Comparison of ENCODE assay signal across 12 cellular contexts in the genomic region with DNA sequence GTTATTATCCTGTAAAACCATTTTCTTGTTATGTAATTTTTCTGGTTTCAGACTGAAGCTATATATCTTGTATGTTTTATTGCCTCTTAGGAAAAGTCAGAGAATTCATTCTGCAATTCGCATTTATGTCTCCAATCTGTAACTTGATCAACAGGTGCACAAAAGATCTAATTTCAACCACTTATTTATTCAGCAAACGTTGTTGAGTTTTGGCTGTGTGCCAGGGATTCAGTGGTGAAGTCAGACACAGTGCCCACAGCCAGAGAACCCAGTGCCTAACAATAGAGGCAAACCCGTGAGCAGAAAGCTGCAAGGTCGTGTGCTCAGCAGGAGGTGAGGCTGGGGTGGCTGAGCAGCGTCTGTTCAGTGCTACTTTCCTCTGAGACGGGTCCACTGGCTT.
DNase-seq lines count a peak whose midpoint lies in the region; ATAC-seq, FAIRE-seq and TF ChIP-seq lines count a peak whose summit lies in the region.
"Had no signal": no experiment of that assay in that cellular context is flagged by ENCODE, and none has a peak within 500 bp of the region (broad histone marks: within the 10 kb centered on the region; RNA-seq: fewer than 3 reads in every experiment).

No MANE protein-coding gene starts in this region.

- H3K9me1 ChIP-seq in endothelial cell of umbilical vein (replicated peaks; ENCODE audit: control insufficient read depth, extremely low read depth, insufficient read depth, low read length), result no peaks in the 10 kb centered on the region

- H3K4me3 ChIP-seq in A673 (ENCODE audit: low read depth, low read length, poor library complexity, severe bottlenecking) (no peak overlapping the region), KMS-11 (IDR thresholded peaks at IDR 0.05; ENCODE audit: insufficient read depth, low read depth, low read length) (no peak overlapping the region), endothelial cell of umbilical vein (replicated peaks in 1 of 3; ENCODE audit: insufficient read depth in 1 of 3, low read depth in 1 of 3, low read length in 3 of 3) (no peak overlapping the region), ascending aorta (no peak overlapping the region), PC-9 (no peak overlapping the region)
- H3K4me3 ChIP-seq: A549 had no signal

- H3F3A ChIP-seq in PC-9 (ENCODE audit: insufficient read depth, low read depth), result no peaks in the 10 kb centered on the region

- no peak for ATAC-seq in HG02588 (IDR thresholded peaks at IDR 0.05; ENCODE audit: unreplicated experiment)
- ATAC-seq: A549 had no signal

- DNase-seq in A673 (ENCODE audit: low spot score) (peak; percentile 41), NCI-H345 treated with DMSO at 0.1 percent for 48 hours (lab: John Stamatoyannopoulos, UW; ENCODE audit: unreplicated experiment) (peak; percentile 99), endothelial cell of umbilical vein (ENCODE audit: low read depth, low spot score) (peak; percentile 37), cerebellar cortex (ENCODE audit: low spot score) (no peak), ascending aorta (ENCODE audit: low spot score in 2 of 2) (no peak), PC-9 (no peak)
- DNase-seq: activated CD4-positive, alpha-beta T cell treated with anti-CD3 and anti-CD28 coated beads for 48 hours had no signal

- no peaks in the 10 kb centered on the region for H3K79me2 ChIP-seq in KMS-11 (ENCODE audit: insufficient read depth, low read depth)
- H3K79me2 ChIP-seq in endothelial cell of umbilical vein (ENCODE audit: control insufficient read depth, insufficient read depth, low read length), result no peaks in the 10 kb centered on the region
- H3K79me2 ChIP-seq in PC-9 (ENCODE audit: low read depth), result no peaks in the 10 kb centered on the region

- CTCF ChIA-PET in A673 (lab: Charles Lee), result no interaction called here
- CTCF ChIA-PET in endothelial cell of umbilical vein (lab: Charles Lee), result interaction anchor here (1.2 kb wide), 1 partner anchor 25 kb away, joined by 3 read pairs; no protein-coding TSS in a partner anchor
- CTCF ChIA-PET in PC-9 (lab: Charles Lee), result no interaction called here

- H3K27me3 ChIP-seq in A673 (replicated peaks; ENCODE audit: insufficient read depth, low read depth, low read length, poor library complexity) (no peaks in the 10 kb centered on the region), KMS-11 (ENCODE audit: insufficient read depth, low read depth) (no peaks in the 10 kb centered on the region), endothelial cell of umbilical vein (ENCODE audit: control insufficient read depth in 2 of 2, insufficient read depth in 2 of 2, low read length in 2 of 2) (no peaks in the 10 kb centered on the region), ascending aorta (no peaks in the 10 kb centered on the region), PC-9 (ENCODE audit: insufficient read depth, low read depth) (no peaks in the 10 kb centered on the region)

- H3K36me3 ChIP-seq in A673 (ENCODE audit: insufficient read depth, low read length, poor library complexity, severe bottlenecking) (no peaks in the 10 kb centered on the region), KMS-11 (ENCODE audit: insufficient read depth) (no peaks in the 10 kb centered on the region), endothelial cell of umbilical vein (ENCODE audit: control insufficient read depth in 2 of 2, extremely low read depth in 1 of 2, insufficient read depth in 2 of 2, low read length in 2 of 2) (peaks cover 3 to 11% of the 10 kb centered on the region in 2 experiments), ascending aorta (peaks cover 10 to 19% of the 10 kb centered on the region in 2 donors), PC-9 (ENCODE audit: low read depth) (peaks cover 13% of the 10 kb centered on the region; the same call in 1 of the 2 replicates)

- TF ChIP-seq CTCF in A673 (conservative IDR thresholded peaks at IDR 0.05; ENCODE audit: low read depth, low read length) (no peak), KMS-11 (conservative IDR thresholded peaks at IDR 0.05; ENCODE audit: low read depth, low read length) (no peak), endothelial cell of umbilical vein (IDR thresholded peaks at IDR 0.05; ENCODE audit: extremely low read depth in 1 of 2, insufficient read depth in 1 of 2, low read depth in 1 of 2, low read length in 2 of 2) (no peak), ascending aorta (IDR thresholded peaks at IDR 0.05) (no peak), PC-9 (conservative IDR thresholded peaks at IDR 0.05) (no peak)

- H3K9me3 ChIP-seq in A673 (ENCODE audit: low read depth, low read length, poor library complexity, severe bottlenecking) (no peaks in the 10 kb centered on the region), endothelial cell of umbilical vein (replicated peaks; ENCODE audit: control insufficient read depth, insufficient read depth, low read length) (no peaks in the 10 kb centered on the region), ascending aorta (peaks cover 0 to 5% of the 10 kb centered on the region in 2 donors), PC-9 (ENCODE audit: insufficient read depth, low read depth) (no peaks in the 10 kb centered on the region)
- H3K9me3 ChIP-seq: A549 had no signal

- POLR2A ChIA-PET in A673 (lab: Charles Lee; ENCODE audit: low non-redundant PET) (no interaction called here), endothelial cell of umbilical vein (lab: Charles Lee) (no interaction called here), PC-9 (lab: Charles Lee; ENCODE audit: unreplicated experiment) (no interaction called here)

- no peaks in the 10 kb centered on the region for H4K20me1 ChIP-seq in KMS-11 (ENCODE audit: insufficient read depth)
- no peaks in the 10 kb centered on the region for H4K20me1 ChIP-seq in endothelial cell of umbilical vein (replicated peaks; ENCODE audit: control insufficient read depth, extremely low read depth, insufficient read depth, low read length)
- H4K20me1 ChIP-seq in PC-9 (ENCODE audit: insufficient read depth), result no peaks in the 10 kb centered on the region; the same call in 1 of the 2 replicates

- peak overlapping the region; percentile 47; the same call in 1 of the 2 replicates for H3K4me2 ChIP-seq in KMS-11
- no peak overlapping the region for H3K4me2 ChIP-seq in endothelial cell of umbilical vein (ENCODE audit: insufficient read depth, low read length)
- no peak overlapping the region for H3K4me2 ChIP-seq in PC-9
- H3K4me2 ChIP-seq: A549 had no signal

- H3K9ac ChIP-seq in KMS-11 (no peak overlapping the region), endothelial cell of umbilical vein (replicated peaks; ENCODE audit: extremely low read depth, insufficient read depth, low read length) (no peak overlapping the region)

- peak; percentile 31 for FAIRE-seq in endothelial cell of umbilical vein (lab: Jason Lieb, UNC)
- FAIRE-seq: A549, islet of Langerhans had no signal

- no peaks in the 10 kb centered on the region for H3K9me2 ChIP-seq in PC-9 (ENCODE audit: insufficient read depth)

- no peak for TF ChIP-seq POLR2A in endothelial cell of umbilical vein (IDR thresholded peaks at IDR 0.05; ENCODE audit: low read depth, low read length)

- H2AFZ ChIP-seq in KMS-11 (ENCODE audit: low read depth) (no peak overlapping the region), endothelial cell of umbilical vein (ENCODE audit: low read depth, low read length) (no peak overlapping the region), PC-9 (no peak overlapping the region)

- intact Hi-C loops in A673 (cut with micrococcal nuclease; ENCODE audit: unreplicated experiment), result no loop called here
- intact Hi-C loops in endothelial cell of umbilical vein (cut with micrococcal nuclease), result no loop called here
- intact Hi-C loops in ascending aorta (cut with DNase I), result no loop called here
- intact Hi-C loops in PC-9 (cut with micrococcal nuclease; ENCODE audit: unreplicated experiment), result no loop called here

- BruUV-seq in A673 (replicated peaks; lab: Mats Ljungman, UMichigan) (no TSS peak), endothelial cell of umbilical vein (replicated peaks; lab: Mats Ljungman, UMichigan) (no TSS peak), PC-9 (replicated peaks; lab: Mats Ljungman, UMichigan) (no TSS peak)

- H3K27ac ChIP-seq in A673 (ENCODE audit: low read depth, low read length, poor library complexity, severe bottlenecking), result no peak overlapping the region
- peak overlapping the region; percentile 49; the same call in 1 of the 2 replicates for H3K27ac ChIP-seq in KMS-11
- no peak overlapping the region for H3K27ac ChIP-seq in endothelial cell of umbilical vein (ENCODE audit: insufficient read depth, low read depth, low read length)
- no peak overlapping the region for H3K27ac ChIP-seq in ascending aorta
- no peak overlapping the region for H3K27ac ChIP-seq in PC-9
- H3K27ac ChIP-seq: A549, RWPE1 had no signal

- H3K4me1 ChIP-seq in A673 (ENCODE audit: insufficient read depth, low read length, poor library complexity, severe bottlenecking) (peaks cover 5% of the 10 kb centered on the region), KMS-11 (ENCODE audit: low read depth, poor library complexity, severe bottlenecking) (peaks cover 38% of the 10 kb centered on the region), endothelial cell of umbilical vein (ENCODE audit: control insufficient read depth, extremely low read depth, insufficient read depth, low read length) (no peaks in the 10 kb centered on the region), ascending aorta (no peaks in the 10 kb centered on the region), PC-9 (replicated peaks; ENCODE audit: insufficient read depth) (no peaks in the 10 kb centered on the region)
- H3K4me1 ChIP-seq: A549 had no signal

- dilution Hi-C loops in endothelial cell of umbilical vein (cut with MboI; ENCODE audit: extremely low pct_ligation_motif_present, low sequenced_read_pairs), result no loop called here

TF ChIP-seq in endothelial cell of umbilical vein, 7 proteins besides CTCF, POLR2A, EP300 and RAD21:
- no peak for TF ChIP-seq MYC (IDR thresholded peaks at IDR 0.05; ENCODE audit: low read depth, low read length)
- TF ChIP-seq EZH2 (IDR thresholded peaks at IDR 0.05; ENCODE audit: borderline replicate concordance, low read depth, low read length, severe bottlenecking), result no peak
- TF ChIP-seq, protein P1, sequence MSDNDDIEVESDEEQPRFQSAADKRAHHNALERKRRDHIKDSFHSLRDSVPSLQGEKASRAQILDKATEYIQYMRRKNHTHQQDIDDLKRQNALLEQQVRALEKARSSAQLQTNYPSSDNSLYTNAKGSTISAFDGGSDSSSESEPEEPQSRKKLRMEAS (IDR thresholded peaks at IDR 0.05; ENCODE audit: insufficient read depth, insufficient read length), result no peak
- no peak for TF ChIP-seq JUN (IDR thresholded peaks at IDR 0.05; ENCODE audit: borderline replicate concordance, insufficient read depth, insufficient read length, low read depth)
- no peak for TF ChIP-seq FOS (IDR thresholded peaks at IDR 0.05; ENCODE audit: borderline replicate concordance, insufficient read depth, low read length)
- TF ChIP-seq POLR2AphosphoS5 (IDR thresholded peaks at IDR 0.05; ENCODE audit: insufficient read depth, low read depth, low read length), result no peak
- TF ChIP-seq GATA2 (IDR thresholded peaks at IDR 0.05; ENCODE audit: insufficient read depth, insufficient read length, low read depth, low read length), result no peak

Comparison
In these comparisons a context has a peak if more than half of its experiments do, and no peak if none do; other contexts are left out.
1. DNase-seq: peak in A673 (single experiment), NCI-H345 treated with DMSO at 0.1 percent for 48 hours (single experiment) and endothelial cell of umbilical vein (single experiment); none in cerebellar cortex (single experiment), ascending aorta (0 of 2) and PC-9 (0 of 2).